In genomic region chr11:57657290-57658022, GRCh38 we compare ENCODE assay signal across 8 cellular contexts. TPM values are rescaled to one million over a fixed set of nuclear protein-coding genes. Genes with fewer than 3 reads are reported as not detected.
DNase-seq lines count a peak whose midpoint lies in the region; FAIRE-seq and TF ChIP-seq lines count a peak whose summit lies in the region.

Gene CLP1, plus strand, starts transcription at chr11:57657762. Its CDS starts 1,715 bp downstream, at chr11:57659477.

- H3K9me3 ChIP-seq in neutrophil: no peaks in the 10 kb centered on the region

- H3K4me3 ChIP-seq in neutrophil (ENCODE audit: low read depth in 1 of 2, low read length in 1 of 2): peak within 1 kb of the TSS; percentile 79 to 88

- CTCF ChIA-PET in HEK293T (lab: Yijun Ruan, JAX): no interaction called here

- DNase-seq in GF-D8 (lab: John Stamatoyannopoulos, UW) (peak; percentile 92), HEK293T (ENCODE audit: extremely low spot score) (peak; percentile 93), MV-4-11 (lab: John Stamatoyannopoulos, UW) (peak; percentile 97), SK-MEL-5 (ENCODE audit: low read depth, low spot score) (peak; percentile 98), frontal cortex (ENCODE audit: low spot score in 2 of 2) (peak; percentile 91 to 96), superior temporal gyrus (ENCODE audit: extremely low spot score) (peak; percentile 100)
- DNase-seq in activated naive CD4-positive, alpha-beta T cell treated with Interleukin-2 at 50 U/mL for 16 hours: peak; percentile 99

- H3K27ac ChIP-seq in neutrophil: peak within 1 kb of the TSS; percentile 84

- H3K4me1 ChIP-seq in neutrophil (ENCODE audit: control insufficient read depth in 1 of 2, insufficient read depth in 1 of 2, low read depth in 1 of 2, low read length in 1 of 2): peaks cover 23 to 32% of the 10 kb centered on the region in 2 experiments

- TF ChIP-seq CTCF in neutrophil (IDR thresholded peaks at IDR 0.05): peak; percentile 55

- in situ Hi-C loops in SK-MEL-5 (cut with HindIII; ENCODE audit: low pct_unique_long_range_greater_than_20kb, low sequenced_read_pairs): no loop called here

- POLR2A ChIA-PET in HEK293T (lab: Yijun Ruan, JAX): interaction anchor here (0.7 to 1.3 kb wide), 2 partner anchors 17 to 84 kb away, joined by 3 read pairs; partner anchors contain the start of gene SELENOH

- H3K27me3 ChIP-seq in neutrophil: no peaks in the 10 kb centered on the region

- H3K36me3 ChIP-seq in neutrophil: peaks cover 33% of the 10 kb centered on the region

- peak; percentile 47 for FAIRE-seq in frontal cortex (lab: Jason Lieb, UNC)

TF ChIP-seq in HEK293T, 16 proteins besides CTCF, POLR2A, EP300 and RAD21:
- TF ChIP-seq ELF4 (IDR thresholded peaks at IDR 0.05) (peak; percentile 62), FOXK2 (IDR thresholded peaks at IDR 0.05) (peak; percentile 90), L3MBTL2 (conservative IDR thresholded peaks at IDR 0.05) (peak; percentile 66), CTBP1 (IDR thresholded peaks at IDR 0.05; ENCODE audit: borderline replicate concordance) (no peak)

RNA-seq across cellular contexts. Expression of gene CLP1, which starts in this region (rescaled TPM):
- 17.8 and 19.2 TPM in 2 replicates for total RNA-seq in SK-MEL-5 (2014; rRNA removed; shearing (Covaris generic))
- 12.1 and 12.3 TPM in 2 replicates for polyA plus RNA-seq in SK-MEL-5 (2015; cell fraction: cytosol; rRNA removed)
- 5.9 and 6.7 TPM in 2 replicates for polyA plus RNA-seq in SK-MEL-5 (2015; cell fraction: nucleus; rRNA removed)
- total RNA-seq in frontal cortex: 17.1 TPM

Comparison
In these comparisons a context has a peak if more than half of its experiments do, and no peak if none do; other contexts are left out.
1. Peak in every context shown above with its lines: DNase-seq, H3K4me3 ChIP-seq and H3K27ac ChIP-seq.